In the genomic region with DNA sequence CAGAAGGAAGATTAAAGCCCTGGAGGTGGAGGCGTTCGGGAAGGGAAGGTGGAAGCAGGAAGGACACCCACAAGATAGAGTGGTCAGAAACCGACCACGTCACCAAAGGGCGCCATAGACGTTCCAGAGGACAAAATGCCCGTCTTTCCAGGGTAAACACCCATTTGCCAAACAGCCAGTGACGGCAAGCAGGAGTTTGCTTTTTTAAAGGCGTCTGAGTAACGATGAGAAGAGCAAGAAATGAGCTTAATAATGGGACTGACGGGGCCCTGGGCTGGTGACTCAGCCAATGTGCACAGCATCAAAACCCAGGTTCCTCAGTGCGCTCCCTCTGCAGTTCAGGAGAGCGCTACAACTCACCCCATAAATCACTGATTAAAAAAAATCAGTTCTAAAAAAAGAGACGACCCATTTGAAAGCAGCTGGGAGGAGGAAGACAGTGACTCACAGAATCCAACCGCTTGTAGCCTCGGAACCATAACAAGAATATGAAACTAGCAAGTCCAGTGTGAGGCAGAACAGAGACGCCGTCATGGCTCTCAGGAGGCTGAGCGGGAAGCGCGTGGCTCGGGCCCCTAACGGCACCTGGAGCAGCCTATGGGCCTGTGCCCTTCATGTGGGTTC, we compare ENCODE assay signal across 10 cellular contexts. TPM values are rescaled to one million over a fixed set of nuclear protein-coding genes. Genes with fewer than 3 reads are reported as not detected.
DNase-seq lines count a peak whose midpoint lies in the region; ATAC-seq and TF ChIP-seq lines count a peak whose summit lies in the region.
"Had no signal": no experiment of that assay in that cellular context is flagged by ENCODE, and none has a peak within 500 bp of the region (broad histone marks: within the 10 kb centered on the region; RNA-seq: fewer than 3 reads in every experiment).

No MANE protein-coding gene starts in this region.

- H3K27ac Mint-ChIP-seq in activated CD8-positive, alpha-beta T cell treated with anti-CD3 and anti-CD28 coated beads, Interleukin-2, amount 10 ng/mL, durations not matched to agents 7 days and 5 days: no peak overlapping the region
- no peak overlapping the region for H3K27ac Mint-ChIP-seq in T-helper 17 cell

- peaks cover 17% of the 10 kb centered on the region for H3K27me3 Mint-ChIP-seq in activated CD8-positive, alpha-beta T cell treated with anti-CD3 and anti-CD28 coated beads, Interleukin-2, amount 10 ng/mL, durations not matched to agents 7 days and 5 days (ENCODE audit: low read depth)
- H3K27me3 Mint-ChIP-seq in T-helper 17 cell: peaks cover 42% of the 10 kb centered on the region

- TF ChIP-seq EP300 in ovary (IDR thresholded peaks at IDR 0.05): no peak

- CTCF ChIA-PET in activated CD8-positive, alpha-beta T cell treated with anti-CD3 and anti-CD28 coated beads, Interleukin-2, amount 10 ng/mL, durations not matched to agents 7 days and 5 days (lab: Charles Lee): no interaction called here

- TF ChIP-seq CTCF in AG09319 (IDR thresholded peaks at IDR 0.05; ENCODE audit: low read depth, low read length) (peak; percentile 32), ovary (IDR thresholded peaks at IDR 0.05) (no peak)

- H3K4me3 ChIP-seq in esophagus (ENCODE audit: low read depth in 1 of 2, low read length in 2 of 2) (no peak overlapping the region), ovary (peak overlapping the region; percentile 19)

- H3K27me3 ChIP-seq in esophagus (ENCODE audit: control insufficient read depth in 1 of 2, insufficient read depth in 2 of 2, low read length in 2 of 2) (no peaks in the 10 kb centered on the region), ovary (no peaks in the 10 kb centered on the region)

- H3K9me3 Mint-ChIP-seq in activated CD8-positive, alpha-beta T cell treated with anti-CD3 and anti-CD28 coated beads, Interleukin-2, amount 10 ng/mL, durations not matched to agents 7 days and 5 days (ENCODE audit: insufficient read depth): no peaks in the 10 kb centered on the region

- no peaks in the 10 kb centered on the region for H3K9me3 ChIP-seq in esophagus (ENCODE audit: control insufficient read depth in 2 of 2, insufficient read depth in 1 of 2, low read depth in 1 of 2, low read length in 1 of 2)
- no peaks in the 10 kb centered on the region for H3K9me3 ChIP-seq in ovary
- H3K9me3 ChIP-seq in T-helper 17 cell (ENCODE audit: control insufficient read depth, low read length, poor library complexity, severe bottlenecking): no peaks in the 10 kb centered on the region

- H3K4me3 Mint-ChIP-seq in activated CD8-positive, alpha-beta T cell treated with anti-CD3 and anti-CD28 coated beads, Interleukin-2, amount 10 ng/mL, durations not matched to agents 7 days and 5 days: no peak overlapping the region
- no peak overlapping the region for H3K4me3 Mint-ChIP-seq in T-helper 17 cell

- no peaks in the 10 kb centered on the region for H3K4me1 Mint-ChIP-seq in activated CD8-positive, alpha-beta T cell treated with anti-CD3 and anti-CD28 coated beads, Interleukin-2, amount 10 ng/mL, durations not matched to agents 7 days and 5 days (ENCODE audit: low read depth)
- H3K4me1 Mint-ChIP-seq in T-helper 17 cell: peaks cover 2% of the 10 kb centered on the region

- H3K27ac ChIP-seq in esophagus (ENCODE audit: low read depth in 2 of 2, low read length in 1 of 2): peak overlapping the region; percentile 32 to 66
- H3K27ac ChIP-seq in ovary: no peak overlapping the region

- H3K4me1 ChIP-seq in esophagus (ENCODE audit: control insufficient read depth in 2 of 2, insufficient read depth in 2 of 2, low read length in 1 of 2) (peaks cover 5% of the 10 kb centered on the region in 2 donors), ovary (ENCODE audit: insufficient read depth) (peaks cover 15% of the 10 kb centered on the region)

- DNase-seq in AG09319 (ENCODE audit: extremely low read depth, low read depth) (peak; percentile 30), NCI-H460 (ENCODE audit: extremely low read depth, low read depth) (peak; percentile 51), ovary (no peak), NCI-H446 treated with DMSO at 0.1 percent for 48 hours (lab: John Stamatoyannopoulos, UW) (no peak), OCI-M2 (lab: John Stamatoyannopoulos, UW; ENCODE audit: unreplicated experiment) (no peak), T-helper 17 cell (no peak)
- DNase-seq in activated CD8-positive, alpha-beta T cell treated with anti-CD3 and anti-CD28 coated beads, Interleukin-2, amount 10 ng/mL, durations not matched to agents 7 days and 5 days: no peak
- DNase-seq: Calu3, NCI-H1092 treated with DMSO at 0.1 percent for 48 hours had no signal

- no peak for ATAC-seq in activated CD8-positive, alpha-beta T cell treated with anti-CD3 and anti-CD28 coated beads, Interleukin-2, amount 10 ng/mL, durations not matched to agents 7 days and 5 days
- ATAC-seq in T-helper 17 cell: no peak

- WGBS in esophagus, 2 donors: 53 to 63% methylated on average over 23 of the region's 23 CpGs
- 49 to 60% (median 54%) methylated on average over 23 of the region's 23 CpGs for WGBS in ovary, 3 donors

- H3K36me3 Mint-ChIP-seq in activated CD8-positive, alpha-beta T cell treated with anti-CD3 and anti-CD28 coated beads, Interleukin-2, amount 10 ng/mL, durations not matched to agents 7 days and 5 days (ENCODE audit: low read depth): no peaks in the 10 kb centered on the region
- peaks cover 2% of the 10 kb centered on the region for H3K36me3 Mint-ChIP-seq in T-helper 17 cell (ENCODE audit: low read depth)

- no peaks in the 10 kb centered on the region for H3K36me3 ChIP-seq in esophagus (ENCODE audit: control insufficient read depth in 2 of 2, insufficient read depth in 2 of 2, low read length in 1 of 2)
- H3K36me3 ChIP-seq in ovary: no peaks in the 10 kb centered on the region

- no peak for TF ChIP-seq POLR2A in ovary (IDR thresholded peaks at IDR 0.05)

- POLR2A ChIA-PET in activated CD8-positive, alpha-beta T cell treated with anti-CD3 and anti-CD28 coated beads, Interleukin-2, amount 10 ng/mL, durations not matched to agents 7 days and 5 days (lab: Charles Lee): no interaction called here

- intact Hi-C loops in ovary (cut with DNase I): loop anchor here in 3 of 4 donors (10.0 kb wide), 3 partner anchors 149 to 371 kb away; partner anchors contain the start of gene WDR37 (in 1 of the 3)

RNA-seq across cellular contexts. Expression of gene DIP2C, which starts 5.9 kb away (rescaled TPM):
- 4.0 and 5.3 TPM in 2 replicates for total RNA-seq in NCI-H460 (2014; rRNA removed; shearing (Covaris generic))
- polyA plus RNA-seq in NCI-H460 (2014; cell fraction: nucleus; rRNA removed): 4.0 and 4.4 TPM in 2 replicates
- polyA plus RNA-seq in esophagus (1 to 10 TPM; 2.2 to 2.7 TPM), ovary (10 to 100 TPM; 10.1 to 12.7 TPM)
- total RNA-seq in ovary (10 to 100 TPM; 13.9 to 29.4 (median 23.9) TPM), T-helper 17 cell (1 to 10 TPM; 4.1 to 6.0 TPM)
- under 1 TPM; 0.34 to 0.39 TPM for total RNA-seq in activated CD8-positive, alpha-beta T cell treated with anti-CD3 and anti-CD28 coated beads, Interleukin-2, amount 10 ng/mL, durations not matched to agents 7 days and 5 days

Comparison
In these comparisons a context has a peak if more than half of its experiments do, and no peak if none do; other contexts are left out.
1. DNase-seq: peak in AG09319 (single experiment) and NCI-H460 (single experiment); none in ovary (0 of 5), activated CD8-positive, alpha-beta T cell treated with anti-CD3 and anti-CD28 coated beads, Interleukin-2, amount 10 ng/mL, durations not matched to agents 7 days and 5 days (single experiment), NCI-H446 treated with DMSO at 0.1 percent for 48 hours (single experiment), OCI-M2 (single experiment) and T-helper 17 cell (0 of 3).
2. H3K27ac ChIP-seq: peak in esophagus (2 of 2); none in ovary (0 of 2).